1 cellular context compared by ENCODE assay signal in the genomic region with DNA sequence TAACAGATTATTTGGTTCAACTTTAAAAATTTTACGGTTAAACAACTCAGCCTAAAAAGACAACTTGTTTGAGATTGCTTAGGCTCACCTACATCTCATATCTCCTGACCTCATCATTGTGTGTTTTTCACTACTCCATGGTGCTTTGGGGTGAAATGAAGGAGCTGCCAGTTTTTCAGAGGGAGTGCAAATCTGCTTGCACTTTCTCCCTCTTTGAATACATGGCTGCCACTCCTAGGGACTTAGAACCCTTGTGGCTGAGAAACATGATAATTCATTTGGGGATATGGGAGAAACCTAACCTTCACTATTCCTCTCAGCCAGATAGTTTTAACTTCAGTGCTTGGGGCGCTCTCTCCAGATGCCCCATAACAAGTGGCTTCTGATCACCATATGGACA.
TF ChIP-seq lines count a peak whose summit lies in the region.

No MANE protein-coding gene starts in this region.

TF ChIP-seq in SK-N-SH, 30 proteins besides CTCF, POLR2A, EP300 and RAD21 (continued from another document):
- TF ChIP-seq ZBTB33 (IDR thresholded peaks at IDR 0.05; ENCODE audit: borderline replicate concordance, low read depth) (no peak), PBX3 (IDR thresholded peaks at IDR 0.05) (no peak), TEAD4 (IDR thresholded peaks at IDR 0.05; ENCODE audit: borderline replicate concordance, insufficient read depth) (no peak), GABPA (IDR thresholded peaks at IDR 0.05; ENCODE audit: low read depth) (no peak), FOXJ3 (CRISPR knock-in tag; IDR thresholded peaks at IDR 0.05) (no peak), USF2 (IDR thresholded peaks at IDR 0.05; ENCODE audit: borderline replicate concordance, low read depth, low read length) (no peak), MEF2A (IDR thresholded peaks at IDR 0.05; ENCODE audit: borderline replicate concordance, low read depth) (no peak), YY1 (IDR thresholded peaks at IDR 0.05; ENCODE audit: low read depth) (no peak), TAF1 (IDR thresholded peaks at IDR 0.05; ENCODE audit: borderline replicate concordance, low read depth, low read length) (no peak), GATA2 (CRISPR knock-in tag; IDR thresholded peaks at IDR 0.05) (no peak), CHD2 (IDR thresholded peaks at IDR 0.05; ENCODE audit: low read length, partially characterized antibody) (no peak)
